In genomic region chr6:56852249-56852606, GRCh38 we compare ENCODE assay signal across 7 cellular contexts.
DNase-seq lines count a peak whose midpoint lies in the region; ATAC-seq and TF ChIP-seq lines count a peak whose summit lies in the region.

No MANE protein-coding gene starts in this region.

- H3K4me3 ChIP-seq in choroid plexus epithelial cell (ENCODE audit: low read depth, low read length), result peak overlapping the region; percentile 71
- peak overlapping the region in 1 of 3 donors; percentile 78 for H3K4me3 ChIP-seq in skeletal muscle tissue (ENCODE audit: low read length in 3 of 3)

- peak overlapping the region; percentile 10 for H3K27ac ChIP-seq in skeletal muscle tissue (ENCODE audit: low read depth, low read length)

- POLR2A ChIA-PET in HEK293T (lab: Yijun Ruan, JAX), result no interaction called here

- no peak for TF ChIP-seq CTCF in choroid plexus epithelial cell (conservative IDR thresholded peaks at IDR 0.05; ENCODE audit: low read depth, low read length)

- DNase-seq in choroid plexus epithelial cell (ENCODE audit: low read depth), result no peak
- no peak for DNase-seq in occipital lobe (lab: John Stamatoyannopoulos, UW)
- no peak for DNase-seq in HEK293T (ENCODE audit: extremely low spot score)

- no peaks in the 10 kb centered on the region for H3K27me3 ChIP-seq in skeletal muscle tissue (ENCODE audit: control insufficient read depth in 3 of 3, insufficient read depth in 3 of 3, low read length in 3 of 3)

- H3K9ac ChIP-seq in skeletal muscle tissue (ENCODE audit: low read depth in 1 of 3, low read length in 3 of 3), result peak overlapping the region in 1 of 3 donors; percentile 60

- no peaks in the 10 kb centered on the region for H3K9me3 ChIP-seq in skeletal muscle tissue (ENCODE audit: control insufficient read depth in 3 of 3, low read length in 3 of 3)

- peaks cover 9 to 16% (median 10%) of the 10 kb centered on the region in 3 donors for H3K4me1 ChIP-seq in skeletal muscle tissue (ENCODE audit: control insufficient read depth in 3 of 3, insufficient read depth in 3 of 3, low read length in 3 of 3)

- no peaks in the 10 kb centered on the region for H3K36me3 ChIP-seq in skeletal muscle tissue (ENCODE audit: control insufficient read depth in 3 of 3, insufficient read depth in 3 of 3, low read length in 3 of 3)

- ATAC-seq in GM19397 (IDR thresholded peaks at IDR 0.05; ENCODE audit: unreplicated experiment), result peak; percentile 17
- peak; percentile 8 for ATAC-seq in HG03060 (IDR thresholded peaks at IDR 0.05; ENCODE audit: low read depth, unreplicated experiment)
- no peak for ATAC-seq in HG03108 (IDR thresholded peaks at IDR 0.05; ENCODE audit: unreplicated experiment)

- CTCF ChIA-PET in HEK293T (lab: Yijun Ruan, JAX), result interaction anchor here (1.0 to 3.4 kb wide), 9 partner anchors 11 to 226 kb away, joined by 3 to 24 read pairs (median 5); no protein-coding TSS in a partner anchor

TF ChIP-seq in HEK293T, 16 proteins besides CTCF, POLR2A, EP300 and RAD21:
- no peak for TF ChIP-seq FOXA1 (IDR thresholded peaks at IDR 0.05)
- no peak for TF ChIP-seq TARDBP (IDR thresholded peaks at IDR 0.05)
- TF ChIP-seq L3MBTL2 (conservative IDR thresholded peaks at IDR 0.05), result no peak
- no peak for TF ChIP-seq PKNOX1 (IDR thresholded peaks at IDR 0.05)
- TF ChIP-seq ZNF384 (IDR thresholded peaks at IDR 0.05), result no peak
- no peak for TF ChIP-seq CTBP1 (IDR thresholded peaks at IDR 0.05; ENCODE audit: borderline replicate concordance)
- no peak for TF ChIP-seq FOXK2 (IDR thresholded peaks at IDR 0.05)
- no peak for TF ChIP-seq BHLHE40 (IDR thresholded peaks at IDR 0.05; ENCODE audit: borderline replicate concordance)
- TF ChIP-seq ELF4 (IDR thresholded peaks at IDR 0.05), result no peak
- TF ChIP-seq FOXM1 (IDR thresholded peaks at IDR 0.05; ENCODE audit: borderline replicate concordance), result no peak
- TF ChIP-seq HDGF (IDR thresholded peaks at IDR 0.05; ENCODE audit: borderline replicate concordance), result no peak
- no peak for TF ChIP-seq SUZ12 (IDR thresholded peaks at IDR 0.05)
- no peak for TF ChIP-seq NFRKB (IDR thresholded peaks at IDR 0.05)
- no peak for TF ChIP-seq ARNT (IDR thresholded peaks at IDR 0.05)
- TF ChIP-seq SP1 (IDR thresholded peaks at IDR 0.05), result no peak
- no peak for TF ChIP-seq LEF1 (IDR thresholded peaks at IDR 0.05; ENCODE audit: borderline replicate concordance)
